19 cellular contexts compared by ENCODE assay signal in genomic region chr19:17626456-17626855, GRCh38.
DNase-seq lines count a peak whose midpoint lies in the region; ATAC-seq, FAIRE-seq and TF ChIP-seq lines count a peak whose summit lies in the region.
"Had no signal": no experiment of that assay in that cellular context is flagged by ENCODE, and none has a peak within 500 bp of the region (broad histone marks: within the 10 kb centered on the region; RNA-seq: fewer than 3 reads in every experiment).

No MANE protein-coding gene starts in this region.

- H3K36me3 Mint-ChIP-seq in chondrocyte (ENCODE audit: low read depth): peaks cover 5% of the 10 kb centered on the region

- H3K4me3 Mint-ChIP-seq in chondrocyte (ENCODE audit: unreplicated experiment): no peak overlapping the region
- H3K4me3 Mint-ChIP-seq: CD4-positive, alpha-beta T cell; HFFc6 had no signal

- H3K27ac ChIP-seq in kidney (ENCODE audit: low read depth in 2 of 2, low read length in 2 of 2): no peak overlapping the region
- no peak overlapping the region for H3K27ac ChIP-seq in substantia nigra (ENCODE audit: low read depth, low read length, poor library complexity, severe bottlenecking)
- H3K27ac ChIP-seq: HL-60 had no signal

- ATAC-seq in Right ventricle myocardium superior (ENCODE audit: poor library complexity) (no peak), left cardiac atrium (no peak)

- H3K4me1 ChIP-seq in kidney (ENCODE audit: control insufficient read depth in 1 of 2, insufficient read depth in 1 of 2, low read depth in 1 of 2, low read length in 2 of 2): no peaks in the 10 kb centered on the region

- peak; percentile 17 for DNase-seq in Right ventricle myocardium superior
- DNase-seq in left cardiac atrium: no peak
- peak; percentile 66 for DNase-seq in chondrocyte (ENCODE audit: low spot score)
- peak; percentile 45 for DNase-seq in kidney
- DNase-seq in NCI-H446 (lab: John Stamatoyannopoulos, UW): no peak
- DNase-seq in substantia nigra (lab: John Stamatoyannopoulos, UW): no peak
- DNase-seq in activated CD4-positive, CD25-positive, alpha-beta regulatory T cell treated with anti-CD3 and anti-CD28 coated beads, Interleukin-2, amount 50 U/mL, for 72 hours: no peak
- DNase-seq: 8988T; AML-193; C1 segment of cervical spinal cord; CD4-positive, alpha-beta T cell; DMS79 treated with DMSO at 0.1 percent for 48 hours; EL; HCEC 1CT; HFFc6 had no signal

- no peaks in the 10 kb centered on the region for H3K27me3 Mint-ChIP-seq in chondrocyte (ENCODE audit: low read depth)

- H3K9me3 ChIP-seq in kidney (ENCODE audit: control insufficient read depth in 1 of 2, low read length in 2 of 2): peaks cover 0 to 9% of the 10 kb centered on the region in 2 donors

- H3K9me3 Mint-ChIP-seq in chondrocyte (ENCODE audit: low read depth): peaks cover 9% of the 10 kb centered on the region
- H3K9me3 Mint-ChIP-seq: CD4-positive, alpha-beta T cell had no signal

- TF ChIP-seq CTCF in chondrocyte (IDR thresholded peaks at IDR 0.05) (no peak), kidney (IDR thresholded peaks at IDR 0.05; ENCODE audit: borderline replicate concordance, extremely low read depth, insufficient read depth) (no peak)

- no peaks in the 10 kb centered on the region for H3K36me3 ChIP-seq in kidney (ENCODE audit: control insufficient read depth in 1 of 2, insufficient read depth in 2 of 2, low read length in 2 of 2)

- H3K27ac Mint-ChIP-seq in chondrocyte (ENCODE audit: unreplicated experiment): no peak overlapping the region
- H3K27ac Mint-ChIP-seq: CD4-positive, alpha-beta T cell; HFFc6 had no signal

- H3K9ac ChIP-seq in kidney (ENCODE audit: low read length in 2 of 2): no peak overlapping the region

- H3K4me1 Mint-ChIP-seq in chondrocyte (ENCODE audit: low read depth): no peaks in the 10 kb centered on the region

- intact Hi-C loops in Right ventricle myocardium superior (cut with DNase I): no loop called here
- intact Hi-C loops in left cardiac atrium (cut with DNase I): no loop called here
- intact Hi-C loops in kidney (cut with DNase I): no loop called here

- FAIRE-seq in kidney (lab: Jason Lieb, UNC): no peak
- FAIRE-seq: G401.6, GM12892, GM19239 had no signal

- H3K4me3 ChIP-seq in kidney (ENCODE audit: low read length in 2 of 2): no peak overlapping the region

Comparison
In these comparisons a context has a peak if more than half of its experiments do, and no peak if none do; other contexts are left out.
1. DNase-seq: peak in Right ventricle myocardium superior (single experiment), chondrocyte (single experiment) and kidney (single experiment); none in left cardiac atrium (single experiment), NCI-H446 (0 of 2), substantia nigra (0 of 49) and activated CD4-positive, CD25-positive, alpha-beta regulatory T cell treated with anti-CD3 and anti-CD28 coated beads, Interleukin-2, amount 50 U/mL, for 72 hours (single experiment).